Comparison of ENCODE assay signal across 19 cellular contexts in genomic region chr5:124732891-124733670, GRCh38. TPM values are rescaled to one million over a fixed set of nuclear protein-coding genes. Genes with fewer than 3 reads are reported as not detected.
DNase-seq lines count a peak whose midpoint lies in the region; ATAC-seq, FAIRE-seq and TF ChIP-seq lines count a peak whose summit lies in the region.
"Had no signal": no experiment of that assay in that cellular context is flagged by ENCODE, and none has a peak within 500 bp of the region (broad histone marks: within the 10 kb centered on the region; RNA-seq: fewer than 3 reads in every experiment).

No MANE protein-coding gene starts in this region.

- 89% methylated on average over 3 of the region's 4 CpGs for WGBS in GM12878 (ENCODE audit: insufficient coverage, insufficient replicate concordance, low lambda C conversion rate, missing lambda C conversion rate)
- 58 to 81% (median 72%) methylated on average over 4 of the region's 4 CpGs for WGBS in stomach, 5 donors

- H3K9ac ChIP-seq in GM12878 (ENCODE audit: control insufficient read depth, insufficient read depth, low read length): no peak overlapping the region

- no peak for TF ChIP-seq POLR2A in GM12878 (IDR thresholded peaks at IDR 0.05; ENCODE audit: low read depth, low read length)
- TF ChIP-seq POLR2A in stomach (IDR thresholded peaks at IDR 0.05): no peak

- H3K27me3 Mint-ChIP-seq in neural crest cell (ENCODE audit: low read depth): no peaks in the 10 kb centered on the region

- H3K9me3 ChIP-seq in GM12878 (replicated peaks; ENCODE audit: control insufficient read depth, insufficient read depth, low read length) (no peaks in the 10 kb centered on the region; the same call in 1 of the 3 replicates), stomach (no peaks in the 10 kb centered on the region)
- H3K9me3 ChIP-seq: ascending aorta, right atrium auricular region had no signal

- no peak for TF ChIP-seq RAD21 in GM12878 (IDR thresholded peaks at IDR 0.05; ENCODE audit: insufficient read depth, low read depth, low read length)

- H3K4me1 ChIP-seq in GM12878 (ENCODE audit: control insufficient read depth, insufficient read depth, low read length): peaks cover 24% of the 10 kb centered on the region
- peaks cover 30 to 86% (median 59%) of the 10 kb centered on the region in 4 donors for H3K4me1 ChIP-seq in stomach
- H3K4me1 ChIP-seq: ascending aorta had no signal

- peak overlapping the region; percentile 24 for H3K27ac Mint-ChIP-seq in neural crest cell (ENCODE audit: unreplicated experiment)
- H3K27ac Mint-ChIP-seq: activated CD8-positive, alpha-beta T cell treated with anti-CD3 and anti-CD28 coated beads for 36 hours; activated T-cell treated with anti-CD3 and anti-CD28 coated beads, Interleukin-2, amount 50 U/mL, for 24 hours had no signal

- peak overlapping the region; percentile 41 for H3K4me2 ChIP-seq in GM12878 (ENCODE audit: control insufficient read depth, insufficient read depth)

- no TSS peak for BruUV-seq in GM12878 (replicated peaks; lab: Mats Ljungman, UMichigan)

- TF ChIP-seq EP300 in GM12878 (IDR thresholded peaks at IDR 0.05; ENCODE audit: borderline replicate concordance in 1 of 2, control insufficient read depth in 1 of 2, low read depth in 2 of 2, low read length in 2 of 2): no peak
- TF ChIP-seq EP300 in stomach (IDR thresholded peaks at IDR 0.05): no peak

- POLR2A ChIA-PET in HEK293T (lab: Yijun Ruan, JAX): interaction anchor here (0.8 to 1.1 kb wide), 3 partner anchors 11 to 14 kb away, joined by 3 to 4 read pairs (median 3); no protein-coding TSS in a partner anchor
- POLR2A ChIA-PET in GM12878 (lab: Charles Lee): interaction anchor here (0.6 to 1.1 kb wide), 9 partner anchors 9 to 264 kb away, joined by 3 to 7 read pairs (median 4); partner anchors contain the start of gene ZNF608

- peak; percentile 59 for DNase-seq in COR-L47 (lab: John Stamatoyannopoulos, UW)
- no peak for DNase-seq in HEK293T (ENCODE audit: extremely low spot score)
- no peak for DNase-seq in GM12878 (ENCODE audit: low read depth, low spot score)
- no peak for DNase-seq in neural crest cell (ENCODE audit: low read depth, low spot score)
- DNase-seq in KG1 (lab: John Stamatoyannopoulos, UW): no peak
- DNase-seq in stomach: no peak
- DNase-seq in hippocampal formation (lab: John Stamatoyannopoulos, UW): no peak
- DNase-seq: activated CD8-positive, alpha-beta T cell treated with anti-CD3 and anti-CD28 coated beads for 36 hours; activated naive CD4-positive, alpha-beta T cell treated with anti-CD3 and anti-CD28 coated beads, Interleukin-2, amount 50 U/mL, for 16 hours; activated T-cell treated with anti-CD3 and anti-CD28 coated beads, Interleukin-2, amount 50 U/mL, for 24 hours; Calu3; left cardiac atrium; midbrain; NCI-H187; occipital lobe; SHP77; stimulated activated CD4-positive, alpha-beta T cell treated with anti-CD3 and anti-CD28 coated beads, Interleukin-15, amount 100 ng/mL, for 24 hours had no signal

- H4K20me1 ChIP-seq in GM12878 (ENCODE audit: control insufficient read depth, insufficient read depth): no peaks in the 10 kb centered on the region

- H3K36me3 Mint-ChIP-seq in neural crest cell (ENCODE audit: low read depth): peaks cover 2% of the 10 kb centered on the region

- RAD21 ChIA-PET in GM12878 (lab: Charles Lee; ENCODE audit: unreplicated experiment): interaction anchor here (0.7 to 1.8 kb wide), 8 partner anchors 13 to 352 kb away, joined by 3 to 6 read pairs (median 4); no protein-coding TSS in a partner anchor

- H3K4me3 Mint-ChIP-seq in neural crest cell: peak overlapping the region; percentile 62
- H3K4me3 Mint-ChIP-seq: activated CD8-positive, alpha-beta T cell treated with anti-CD3 and anti-CD28 coated beads for 36 hours; activated T-cell treated with anti-CD3 and anti-CD28 coated beads, Interleukin-2, amount 50 U/mL, for 24 hours had no signal

- intact Hi-C loops in GM12878 (cut with micrococcal nuclease; ENCODE audit: unreplicated experiment): no loop called here
- intact Hi-C loops in stomach (cut with DNase I; ENCODE audit: low total_unique reads): no loop called here

- peaks cover 86% of the 10 kb centered on the region for H3K4me1 Mint-ChIP-seq in neural crest cell

- peaks cover 73% of the 10 kb centered on the region for H3K79me2 ChIP-seq in GM12878 (ENCODE audit: control insufficient read depth, insufficient read depth, low read length)

- H3K36me3 ChIP-seq in GM12878 (ENCODE audit: control insufficient read depth in 2 of 2, insufficient read depth in 2 of 2, low read length in 1 of 2) (no peaks in the 10 kb centered on the region), stomach (no peaks in the 10 kb centered on the region)
- H3K36me3 ChIP-seq: ascending aorta, right atrium auricular region had no signal

- CTCF ChIA-PET in HEK293T (lab: Yijun Ruan, JAX) (interaction anchor here (0.6 kb wide), 1 partner anchor 1396 kb away, joined by 9 read pairs; no protein-coding TSS in a partner anchor), GM12878 (lab: Yijun Ruan, JAX) (interaction anchor here (0.6 to 1.4 kb wide), 5 partner anchors 14 to 47 kb away, joined by 3 to 4 read pairs (median 4); no protein-coding TSS in a partner anchor)

- no peaks in the 10 kb centered on the region for H3K27me3 ChIP-seq in GM12878 (replicated peaks in 1 of 2; ENCODE audit: control insufficient read depth in 2 of 2, insufficient read depth in 2 of 2, low read length in 1 of 2)
- H3K27me3 ChIP-seq in stomach: no peaks in the 10 kb centered on the region
- H3K27me3 ChIP-seq: ascending aorta, right atrium auricular region had no signal

- in situ Hi-C loops in GM12878 (cut with MboI): no loop called here

- no peak overlapping the region; the same call in 1 of the 2 replicates for H3K4me3 ChIP-seq in GM12878
- no peak overlapping the region for H3K4me3 ChIP-seq in stomach
- H3K4me3 ChIP-seq: ascending aorta, right atrium auricular region had no signal

- TF ChIP-seq CTCF in GM12878 (IDR thresholded peaks at IDR 0.05 in 2 of 3, conservative IDR thresholded peaks at IDR 0.05 in 1 of 3; ENCODE audit: control insufficient read depth in 2 of 3, extremely low read depth in 1 of 3, insufficient read depth in 1 of 3, low read depth in 3 of 3, low read length in 3 of 3) (no peak), neural crest cell (conservative IDR thresholded peaks at IDR 0.05) (no peak), stomach (IDR thresholded peaks at IDR 0.05) (no peak)

- no peak for ATAC-seq in GM12878
- ATAC-seq: activated CD8-positive, alpha-beta T cell treated with anti-CD3 and anti-CD28 coated beads for 36 hours; left cardiac atrium had no signal

- H3K27ac ChIP-seq in GM12878 (ENCODE audit: control insufficient read depth, insufficient read depth) (no peak overlapping the region), stomach (peak overlapping the region in 1 of 5 donors; percentile 23)
- H3K27ac ChIP-seq: ascending aorta, right atrium auricular region had no signal

- no peak overlapping the region for H2AFZ ChIP-seq in GM12878 (ENCODE audit: control insufficient read depth, low read depth, low read length)

- FAIRE-seq in GM12878 (lab: Jason Lieb, UNC): no peak

- SMC1A ChIA-PET in GM12878 (lab: Charles Lee; ENCODE audit: uncharacterized antibody, unreplicated experiment): interaction anchor here (0.8 to 1.9 kb wide), 9 partner anchors 8 to 170 kb away, joined by 3 to 9 read pairs (median 4); no protein-coding TSS in a partner anchor

- H3K9me3 Mint-ChIP-seq in neural crest cell: no peaks in the 10 kb centered on the region
- H3K9me3 Mint-ChIP-seq: activated CD8-positive, alpha-beta T cell treated with anti-CD3 and anti-CD28 coated beads for 36 hours; activated T-cell treated with anti-CD3 and anti-CD28 coated beads, Interleukin-2, amount 50 U/mL, for 24 hours had no signal

TF ChIP-seq in HEK293T, 16 proteins besides CTCF, POLR2A, EP300 and RAD21:
- TF ChIP-seq PKNOX1 (IDR thresholded peaks at IDR 0.05) (no peak), ZNF384 (IDR thresholded peaks at IDR 0.05) (peak; percentile 79)

TF ChIP-seq in GM12878, 131 proteins besides CTCF, POLR2A, EP300 and RAD21:
- TF ChIP-seq ZNF384 (IDR thresholded peaks at IDR 0.05; ENCODE audit: borderline replicate concordance, low read depth, low read length) (0 out of 2 replicates have a peak, but pooled peaks have one; percentile 8), SREBF2 (IDR thresholded peaks at IDR 0.05; ENCODE audit: low read length) (no peak)

RNA-seq across cellular contexts. Expression of gene ZNF608, which starts 13.4 kb away (rescaled TPM):
- total RNA-seq in GM12878 (2013; cell fraction: nucleolus; rRNA removed): 55.7 and 55.8 TPM in 2 replicates
- total RNA-seq in GM12878 (2014; rRNA removed): 0.73 and 0.76 TPM in 2 replicates
- 0.63 and 1.1 TPM in 2 replicates for total RNA-seq in GM12878 (2014; rRNA removed; fragmentation: Illumina TruSeq; extraction: Trizol)
- 0.77 and 0.87 TPM in 2 replicates for total RNA-seq in GM12878 (2021)
- polyA plus RNA-seq in GM12878 (2011; ENCODE audit: low read depth): 8.3 TPM
- polyA plus RNA-seq in GM12878 (2011; rRNA removed): 6.7 and 7.2 TPM in 2 replicates
- 4.0 and 4.2 TPM in 2 replicates for polyA plus RNA-seq in GM12878 (2011; cell fraction: cytosol; rRNA removed)
- 7.8 and 8.9 TPM in 2 replicates for polyA plus RNA-seq in GM12878 (2011; cell fraction: nucleus; rRNA removed)
- 12.2 and 14.9 TPM in 2 replicates for polyA plus RNA-seq in GM12878 (2012)
- polyA plus RNA-seq in GM12878 (2014; fragmentation: Illumina TruSeq; extraction: Trizol): 0.62 and 0.84 TPM in 2 replicates
- polyA plus RNA-seq in GM12878 (2014; fragmentation: Nextera tagmentation; extraction: Ambion mirVana): under 1 TPM; 0.19 to 0.31 TPM
- polyA plus RNA-seq in GM12878 (2014; rRNA removed): 0.60 and 0.65 TPM in 2 replicates
- polyA plus RNA-seq in GM12878 (2016; fragmentation: Nextera tagmentation; extraction: Ambion mirVana): under 1 TPM; 0.23 to 0.37 TPM
- polyA minus RNA-seq in GM12878 (2011; rRNA and poly(A)+ RNA removed): 7.8 and 10.2 TPM in 2 replicates
- polyA minus RNA-seq in GM12878 (2011; cell fraction: cytosol; rRNA and poly(A)+ RNA removed): 4.9 and 5.3 TPM in 2 replicates
- 7.6 and 11.6 TPM in 2 replicates for polyA minus RNA-seq in GM12878 (2011; cell fraction: nucleus; rRNA and poly(A)+ RNA removed)
- total RNA-seq in neural crest cell: 106 and 107 TPM in 2 replicates
- 100 to 1,000 TPM in 1 of 5 donors, 10 to 100 TPM in 4; 19.0 to 386 (median 27.2) TPM for total RNA-seq in stomach
- polyA plus RNA-seq in stomach: 1 to 10 TPM; 5.5 to 8.7 (median 7.5) TPM
- total RNA-seq: activated CD8-positive, alpha-beta T cell treated with anti-CD3 and anti-CD28 coated beads for 36 hours had no signal
